Comparison of ENCODE assay signal across 19 cellular contexts in the genomic region with DNA sequence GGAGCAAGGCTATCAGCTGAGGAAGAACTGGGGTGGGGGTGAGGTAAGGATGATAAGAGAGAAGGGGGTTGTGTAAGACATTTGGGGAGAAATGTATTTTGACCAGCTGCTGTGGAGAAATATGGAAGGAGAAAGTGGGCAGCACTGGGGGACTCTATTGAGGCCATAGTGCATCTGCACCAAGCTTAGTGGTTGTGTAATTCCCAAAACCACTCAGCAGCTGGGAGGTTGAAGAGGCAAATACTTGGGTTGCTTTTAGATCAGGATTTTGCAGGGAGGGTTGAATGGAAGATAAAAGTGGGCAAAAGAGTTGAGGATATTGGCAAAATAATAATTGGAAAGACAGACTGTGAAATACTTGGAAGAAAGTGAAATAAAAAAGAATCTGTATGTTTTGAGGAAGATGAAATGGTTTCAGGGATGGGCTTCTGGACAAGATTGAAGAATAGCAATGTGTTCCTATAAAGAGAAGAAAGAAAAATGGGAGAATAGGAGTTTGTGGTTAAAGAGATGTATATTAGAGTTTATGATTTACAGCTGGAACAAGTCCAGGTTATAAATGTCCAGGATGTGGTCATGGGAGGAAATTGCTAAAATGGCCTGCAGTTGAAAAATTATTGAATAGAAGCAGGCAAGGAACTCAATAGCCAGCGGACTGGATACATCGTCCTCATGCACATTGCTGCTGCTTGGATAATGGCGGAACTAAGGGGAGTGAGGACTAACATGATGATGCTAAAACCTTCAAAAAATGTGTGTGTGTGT.
DNase-seq lines count a peak whose midpoint lies in the region; FAIRE-seq and TF ChIP-seq lines count a peak whose summit lies in the region.
"Had no signal": no experiment of that assay in that cellular context is flagged by ENCODE, and none has a peak within 500 bp of the region (broad histone marks: within the 10 kb centered on the region; RNA-seq: fewer than 3 reads in every experiment).

No MANE protein-coding gene starts in this region.

- H3K4me1 ChIP-seq in HAP-1, result no peaks in the 10 kb centered on the region
- H3K4me1 ChIP-seq: ascending aorta, psoas muscle had no signal

- no peak overlapping the region for H3K4me3 Mint-ChIP-seq in type B pancreatic cell
- H3K4me3 Mint-ChIP-seq: activated CD4-positive, alpha-beta T cell treated with anti-CD3 and anti-CD28 coated beads, Interleukin-2, amount 10 ng/mL, durations not matched to agents 24 days and 14 days; endodermal cell; neural crest cell had no signal

- H3K27me3 Mint-ChIP-seq in type B pancreatic cell, result no peaks in the 10 kb centered on the region
- H3K27me3 Mint-ChIP-seq: activated CD4-positive, alpha-beta T cell treated with anti-CD3 and anti-CD28 coated beads, Interleukin-2, amount 10 ng/mL, durations not matched to agents 24 days and 14 days had no signal

- no peaks in the 10 kb centered on the region; the same call in 1 of the 2 replicates for H3K27me3 ChIP-seq in HAP-1 (ENCODE audit: low read depth)
- H3K27me3 ChIP-seq: ascending aorta had no signal

- no peaks in the 10 kb centered on the region for H3K9me3 ChIP-seq in HAP-1
- H3K9me3 ChIP-seq: ascending aorta, psoas muscle had no signal

- peaks cover 24% of the 10 kb centered on the region for H3K4me1 Mint-ChIP-seq in type B pancreatic cell (ENCODE audit: unreplicated experiment)
- H3K4me1 Mint-ChIP-seq: endodermal cell, neural crest cell had no signal

- H3K36me3 Mint-ChIP-seq in type B pancreatic cell, result no peaks in the 10 kb centered on the region

- no peak for FAIRE-seq in frontal cortex (lab: Jason Lieb, UNC)
- FAIRE-seq: H54 had no signal

- H3K27ac Mint-ChIP-seq in type B pancreatic cell, result peak overlapping the region; percentile 30
- H3K27ac Mint-ChIP-seq: activated CD4-positive, alpha-beta T cell treated with anti-CD3 and anti-CD28 coated beads, Interleukin-2, amount 10 ng/mL, durations not matched to agents 24 days and 14 days; endodermal cell had no signal

- no peaks in the 10 kb centered on the region for H3K9me3 Mint-ChIP-seq in type B pancreatic cell
- H3K9me3 Mint-ChIP-seq: activated CD4-positive, alpha-beta T cell treated with anti-CD3 and anti-CD28 coated beads, Interleukin-2, amount 10 ng/mL, durations not matched to agents 24 days and 14 days; endodermal cell; neural crest cell had no signal

- H3K36me3 ChIP-seq in HAP-1 (replicated peaks), result no peaks in the 10 kb centered on the region
- H3K36me3 ChIP-seq: ascending aorta had no signal

- DNase-seq in NOMO-1 (lab: John Stamatoyannopoulos, UW; ENCODE audit: unreplicated experiment in 2 of 2) (peak; percentile 7 to 50), NOMO-1 treated with dmso at 0.1 percent for 144 hours (lab: John Stamatoyannopoulos, UW; ENCODE audit: unreplicated experiment) (no peak), RPMI7951 (ENCODE audit: low read depth) (peak; percentile 28), fibroblast of pulmonary artery (ENCODE audit: low read depth) (peak; percentile 13), type B pancreatic cell (ENCODE audit: extremely low spot score, unreplicated experiment) (no peak), NCI-H1092 treated with DMSO at 0.1 percent for 48 hours (lab: John Stamatoyannopoulos, UW) (no peak), HAP-1 (ENCODE audit: low spot score in 2 of 2) (no peak), frontal cortex (ENCODE audit: low spot score in 2 of 2) (no peak)
- DNase-seq: activated CD4-positive, alpha-beta T cell treated with anti-CD3 and anti-CD28 coated beads, Interleukin-2, amount 10 ng/mL, durations not matched to agents 24 days and 14 days; activated CD8-positive, alpha-beta memory T cell treated with anti-CD3 and anti-CD28 coated beads, Interleukin-2, amount 50 U/mL, for 4 hours; activated naive CD4-positive, alpha-beta T cell; DMS153; endodermal cell; mesendoderm; NCI-H1417; psoas muscle had no signal

- in situ Hi-C loops in HAP-1 (cut with MboI; ENCODE audit: low sequenced_read_pairs), result no loop called here

- H3K4me3 ChIP-seq in fibroblast of pulmonary artery (replicated peaks; ENCODE audit: low read depth, low read length) (no peak overlapping the region), HAP-1 (no peak overlapping the region)
- H3K4me3 ChIP-seq: ascending aorta, psoas muscle had no signal

- TF ChIP-seq CTCF in fibroblast of pulmonary artery (IDR thresholded peaks at IDR 0.05; ENCODE audit: low read length, missing control alignments) (no peak), type B pancreatic cell (conservative IDR thresholded peaks at IDR 0.05) (no peak)

Comparison
In these comparisons a context has a peak if more than half of its experiments do, and no peak if none do; other contexts are left out.
1. DNase-seq: peak in NOMO-1 (2 of 2), RPMI7951 (single experiment) and fibroblast of pulmonary artery (single experiment); none in NOMO-1 treated with dmso at 0.1 percent for 144 hours (single experiment), type B pancreatic cell (single experiment), NCI-H1092 treated with DMSO at 0.1 percent for 48 hours (single experiment), HAP-1 (0 of 2) and frontal cortex (0 of 2).